Comparison of ENCODE assay signal across 12 cellular contexts in genomic region chr9:109164040-109164439, GRCh38. TPM values are rescaled to one million over a fixed set of nuclear protein-coding genes. Genes with fewer than 3 reads are reported as not detected.
DNase-seq lines count a peak whose midpoint lies in the region; ATAC-seq lines count a peak whose summit lies in the region.
"Had no signal": no experiment of that assay in that cellular context is flagged by ENCODE, and none has a peak within 500 bp of the region (broad histone marks: within the 10 kb centered on the region; RNA-seq: fewer than 3 reads in every experiment).

No MANE protein-coding gene starts in this region.

- peaks cover 0 to 11% (median 4%) of the 10 kb centered on the region in 7 donors for H3K9me3 Mint-ChIP-seq in naive B cell
- H3K9me3 Mint-ChIP-seq: activated naive CD8-positive, alpha-beta T cell treated with anti-CD3 and anti-CD28 coated beads for 36 hours; HFFc6 had no signal

- peaks cover 12 to 13% (median 12%) of the 10 kb centered on the region in 3 donors for H3K4me1 Mint-ChIP-seq in naive B cell
- H3K4me1 Mint-ChIP-seq: activated naive CD8-positive, alpha-beta T cell treated with anti-CD3 and anti-CD28 coated beads for 36 hours had no signal

- peak overlapping the region in 1 of 8 donors; percentile 4 for H3K4me3 Mint-ChIP-seq in naive B cell
- H3K4me3 Mint-ChIP-seq: activated naive CD8-positive, alpha-beta T cell treated with anti-CD3 and anti-CD28 coated beads for 36 hours; HFFc6 had no signal

- ATAC-seq in GM18870 (IDR thresholded peaks at IDR 0.05; ENCODE audit: unreplicated experiment) (peak; percentile 72), HG02759 (IDR thresholded peaks at IDR 0.05; ENCODE audit: unreplicated experiment) (peak; percentile 83), naive B cell (ENCODE audit: low read depth in 2 of 2) (peak; percentile 60 to 82)

- H3K27ac Mint-ChIP-seq in naive B cell: peak overlapping the region in 1 of 6 donors; percentile 67
- H3K27ac Mint-ChIP-seq: activated naive CD8-positive, alpha-beta T cell treated with anti-CD3 and anti-CD28 coated beads for 36 hours; HFFc6 had no signal

- DNase-seq in MV-4-11 (lab: John Stamatoyannopoulos, UW): peak; percentile 88
- DNase-seq in naive B cell: peak; percentile 6
- DNase-seq in LoVo (ENCODE audit: low spot score): no peak
- DNase-seq in NCI-H748 (lab: John Stamatoyannopoulos, UW; ENCODE audit: unreplicated experiment): no peak
- DNase-seq in dedifferentiated amniotic fluid mesenchymal stem cell (ENCODE audit: extremely low spot score): no peak
- DNase-seq: activated naive CD8-positive, alpha-beta T cell treated with anti-CD3 and anti-CD28 coated beads for 36 hours; HFFc6; MG63; NCI-H2171; T1000 had no signal

- peaks cover 8 to 16% of the 10 kb centered on the region in 2 donors for H3K36me3 Mint-ChIP-seq in naive B cell
- H3K36me3 Mint-ChIP-seq: activated naive CD8-positive, alpha-beta T cell treated with anti-CD3 and anti-CD28 coated beads for 36 hours had no signal

- peaks cover 27 to 62% (median 43%) of the 10 kb centered on the region in 3 donors for H3K27me3 Mint-ChIP-seq in naive B cell

RNA-seq across cellular contexts. Expression of gene FRRS1L, which starts 3.0 kb away (rescaled TPM):
- not detected for polyA plus RNA-seq in naive B cell (ENCODE audit: low read depth in 6 of 6)

RNA-seq across cellular contexts. Expression of gene TMEM245, which starts 44.3 kb away (rescaled TPM):
- 10 to 100 TPM; 11.6 to 34.3 (median 15.9) TPM for polyA plus RNA-seq in naive B cell (ENCODE audit: low read depth in 6 of 6)

Comparison
In these comparisons a context has a peak if more than half of its experiments do, and no peak if none do; other contexts are left out.
1. DNase-seq: peak in MV-4-11 (single experiment) and naive B cell (single experiment); none in LoVo (single experiment), NCI-H748 (single experiment) and dedifferentiated amniotic fluid mesenchymal stem cell (single experiment).
2. Peak in every context shown above with its lines, with median percentiles within 50 percentile points of each other: ATAC-seq.